Comparison of ENCODE assay signal across 27 cellular contexts in genomic region chr4:95300304-95300703, GRCh38.
"Had no signal": no experiment of that assay in that cellular context is flagged by ENCODE, and none has a peak within 500 bp of the region (broad histone marks: within the 10 kb centered on the region; RNA-seq: fewer than 3 reads in every experiment).

No MANE protein-coding gene starts in this region.

- FAIRE-seq: urothelium cell line had no signal

- DNase-seq: stimulated activated CD4-positive, alpha-beta T cell treated with anti-CD3 and anti-CD28 coated beads, Interleukin-2, amount 100 ng/mL, for 48 hours; stimulated activated CD4-positive, alpha-beta T cell treated with anti-CD3 and anti-CD28 coated beads, Interleukin-4, amount 100 ng/mL, for 1 hour; stimulated activated CD4-positive, alpha-beta T cell treated with anti-CD3 and anti-CD28 coated beads, Interleukin-4, amount 100 ng/mL, for 24 hours; stimulated activated CD4-positive, alpha-beta T cell treated with anti-CD3 and anti-CD28 coated beads, Interleukin-4, amount 100 ng/mL, for 4 hours; stimulated activated CD8-positive, alpha-beta memory T cell treated with anti-CD3 and anti-CD28 coated beads, Interleukin-4, amount 100 ng/mL, for 48 hours; stimulated activated naive B cell treated with anti-CD40 and anti-IgM and Interleukin-4, amounts not matched to agents 10 μg/mL and 1 μg/mL and 100 μg/mL, for 72 hours; stimulated activated naive CD4-positive, alpha-beta T cell; stimulated activated naive CD4-positive, alpha-beta T cell treated with Interleukin-2 at 50 U/mL for 16 hours; stimulated activated naive CD8-positive, alpha-beta T cell treated with anti-CD3 and anti-CD28 coated beads, Interleukin-15, amount 100 ng/mL, for 72 hours; stimulated activated naive CD8-positive, alpha-beta T cell treated with anti-CD3 and anti-CD28 coated beads, Interleukin-15, Interleukin-2, amounts not matched to agents 100 U/mL and 50 U/mL, for 24 hours; stomach; substantia nigra; testis; thyroid gland; tibial artery; transverse colon; trophoblast cell; upper lobe of left lung; upper lobe of right lung; uterus had no signal

- H3K4me3 ChIP-seq: stomach, suprapubic skin, testis, thoracic aorta, thyroid gland, tibial artery, tibial nerve, transverse colon, upper lobe of left lung, upper lobe of right lung, uterus, vagina had no signal

- ATAC-seq: stimulated activated effector memory CD8-positive, alpha-beta T cell treated with anti-CD3 and anti-CD28 coated beads, Interleukin-12 subunit alpha, Interleukin-12 subunit beta, amount 100 ng/mL, for 72 hours; stimulated activated memory B cell treated with anti-CD40 and anti-IgM and Interleukin-4, amounts not matched to agents 10 μg/mL and 1 μg/mL and 100 μg/mL, for 72 hours; stimulated activated naive B cell treated with anti-CD40 and anti-IgM and Interleukin-4, amounts not matched to agents 10 μg/mL and 1 μg/mL and 100 μg/mL, for 72 hours; stimulated activated naive CD8-positive, alpha-beta T cell treated with anti-CD3 and anti-CD28 coated beads, Interleukin-15, amount 100 ng/mL, for 72 hours; stimulated activated naive CD8-positive, alpha-beta T cell treated with anti-CD3 and anti-CD28 coated beads, Interleukin-15, Interleukin-2, amounts not matched to agents 100 U/mL and 50 U/mL, for 24 hours; upper lobe of right lung had no signal

- H3K4me1 ChIP-seq: stomach, suprapubic skin, testis, upper lobe of left lung, upper lobe of right lung, uterus, vagina had no signal

- H3K27ac ChIP-seq: stomach, suprapubic skin, testis, thoracic aorta, thyroid gland, tibial artery, tibial nerve, transverse colon, upper lobe of left lung, upper lobe of right lung, uterus, vagina had no signal

- H3K27me3 ChIP-seq: stomach, suprapubic skin, testis, thyroid gland, tibial artery, tibial nerve, transverse colon, upper lobe of left lung, upper lobe of right lung, uterus, vagina had no signal

- H3K36me3 ChIP-seq: stomach, suprapubic skin, thyroid gland, tibial nerve, transverse colon, upper lobe of left lung, upper lobe of right lung, uterus, vagina had no signal

- H3K9me3 ChIP-seq: suprapubic skin, testis, thoracic aorta, thyroid gland, tibial artery, tibial nerve, transverse colon, upper lobe of left lung, upper lobe of right lung, uterus, vagina had no signal
